ENCODE assay signal across 3 cellular contexts in the genomic region with DNA sequence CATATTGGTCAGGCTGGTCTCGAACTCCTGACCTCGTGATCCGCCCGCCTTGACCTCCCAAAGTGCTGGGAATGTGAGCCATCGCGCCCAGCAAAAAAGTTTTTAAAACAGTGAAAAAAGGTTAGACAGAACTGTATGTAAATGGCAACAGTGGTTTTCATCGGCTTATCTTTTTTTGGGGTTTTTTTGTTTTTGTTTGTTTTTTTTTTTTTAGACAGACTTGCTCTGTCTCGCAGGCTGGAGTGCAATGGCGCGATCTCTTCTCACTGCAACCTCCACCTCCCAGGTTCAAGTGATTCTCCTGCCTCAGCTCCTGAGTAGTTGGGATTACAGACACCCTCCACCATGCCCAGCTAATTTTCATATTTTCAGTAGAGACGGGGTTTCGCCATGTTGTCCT. TPM values are rescaled to one million over a fixed set of nuclear protein-coding genes. Genes with fewer than 3 reads are reported as not detected.
"Had no signal": no experiment of that assay in that cellular context is flagged by ENCODE, and none has a peak within 500 bp of the region (broad histone marks: within the 10 kb centered on the region; RNA-seq: fewer than 3 reads in every experiment).

No MANE protein-coding gene starts in this region.

RNA-seq across cellular contexts. Expression of a gene that starts 21.9 kb away (rescaled TPM):
- total RNA-seq: naive thymus-derived CD4-positive, alpha-beta T cell; natural killer cell had no signal
- polyA plus RNA-seq: naive thymus-derived CD4-positive, alpha-beta T cell had no signal

RNA-seq across cellular contexts. Expression of a gene that starts 42.2 kb away (rescaled TPM):
- total RNA-seq: skeletal muscle tissue had no signal
